ENCODE assay signal across 1 cellular context in the genomic region with DNA sequence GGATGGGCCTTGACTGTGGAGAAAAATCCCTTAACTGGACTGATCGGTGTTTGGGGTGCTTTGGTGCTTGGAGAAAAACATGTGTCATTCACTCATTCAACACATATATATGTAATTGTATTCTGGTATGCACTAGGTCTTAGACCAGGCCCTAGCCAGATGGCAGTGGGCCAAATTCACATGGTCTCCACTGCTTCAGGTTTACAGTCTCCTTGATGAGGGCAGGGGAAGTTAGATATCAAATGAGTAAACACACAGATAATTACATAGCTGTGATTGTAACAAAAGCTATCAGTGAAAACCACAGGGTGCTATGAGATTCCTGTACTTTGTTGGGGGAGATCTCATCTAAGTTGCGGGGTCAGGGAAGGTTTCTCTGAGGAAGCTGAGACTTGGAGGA.
TF ChIP-seq lines count a peak whose summit lies in the region.

No MANE protein-coding gene starts in this region.

TF ChIP-seq in K562, 482 proteins besides CTCF, POLR2A, EP300 and RAD21 (continued from another document):
- TF ChIP-seq, protein P1, sequence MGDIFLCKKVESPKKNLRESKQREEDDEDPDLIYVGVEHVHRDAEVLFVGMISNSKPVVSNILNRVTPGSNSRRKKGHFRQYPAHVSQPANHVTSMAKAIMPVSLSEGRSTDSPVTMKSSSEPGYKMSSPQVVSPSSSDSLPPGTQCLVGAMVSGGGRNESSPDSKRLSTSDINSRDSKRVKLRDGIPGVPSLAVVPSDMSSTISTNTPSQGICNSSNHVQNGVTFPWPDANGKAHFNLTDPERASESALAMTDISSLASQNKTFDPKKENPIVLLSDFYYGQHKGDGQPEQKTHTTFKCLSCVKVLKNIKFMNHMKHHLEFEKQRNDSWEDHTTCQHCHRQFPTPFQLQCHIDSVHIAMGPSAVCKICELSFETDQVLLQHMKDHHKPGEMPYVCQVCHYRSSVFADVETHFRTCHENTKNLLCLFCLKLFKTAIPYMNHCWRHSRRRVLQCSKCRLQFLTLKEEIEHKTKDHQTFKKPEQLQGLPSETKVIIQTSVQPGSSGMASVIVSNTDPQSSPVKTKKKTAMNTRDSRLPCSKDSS (IDR thresholded peaks at IDR 0.05; ENCODE audit: low read depth, partially characterized antibody): no peak
- TF ChIP-seq U2AF2 (optimal IDR thresholded peaks at IDR 0.05; ENCODE audit: low read depth, low read length): no peak
- no peak for TF ChIP-seq CBX3 (IDR thresholded peaks at IDR 0.05; ENCODE audit: borderline replicate concordance in 1 of 2, low read length in 2 of 2)
- TF ChIP-seq, protein P2, sequence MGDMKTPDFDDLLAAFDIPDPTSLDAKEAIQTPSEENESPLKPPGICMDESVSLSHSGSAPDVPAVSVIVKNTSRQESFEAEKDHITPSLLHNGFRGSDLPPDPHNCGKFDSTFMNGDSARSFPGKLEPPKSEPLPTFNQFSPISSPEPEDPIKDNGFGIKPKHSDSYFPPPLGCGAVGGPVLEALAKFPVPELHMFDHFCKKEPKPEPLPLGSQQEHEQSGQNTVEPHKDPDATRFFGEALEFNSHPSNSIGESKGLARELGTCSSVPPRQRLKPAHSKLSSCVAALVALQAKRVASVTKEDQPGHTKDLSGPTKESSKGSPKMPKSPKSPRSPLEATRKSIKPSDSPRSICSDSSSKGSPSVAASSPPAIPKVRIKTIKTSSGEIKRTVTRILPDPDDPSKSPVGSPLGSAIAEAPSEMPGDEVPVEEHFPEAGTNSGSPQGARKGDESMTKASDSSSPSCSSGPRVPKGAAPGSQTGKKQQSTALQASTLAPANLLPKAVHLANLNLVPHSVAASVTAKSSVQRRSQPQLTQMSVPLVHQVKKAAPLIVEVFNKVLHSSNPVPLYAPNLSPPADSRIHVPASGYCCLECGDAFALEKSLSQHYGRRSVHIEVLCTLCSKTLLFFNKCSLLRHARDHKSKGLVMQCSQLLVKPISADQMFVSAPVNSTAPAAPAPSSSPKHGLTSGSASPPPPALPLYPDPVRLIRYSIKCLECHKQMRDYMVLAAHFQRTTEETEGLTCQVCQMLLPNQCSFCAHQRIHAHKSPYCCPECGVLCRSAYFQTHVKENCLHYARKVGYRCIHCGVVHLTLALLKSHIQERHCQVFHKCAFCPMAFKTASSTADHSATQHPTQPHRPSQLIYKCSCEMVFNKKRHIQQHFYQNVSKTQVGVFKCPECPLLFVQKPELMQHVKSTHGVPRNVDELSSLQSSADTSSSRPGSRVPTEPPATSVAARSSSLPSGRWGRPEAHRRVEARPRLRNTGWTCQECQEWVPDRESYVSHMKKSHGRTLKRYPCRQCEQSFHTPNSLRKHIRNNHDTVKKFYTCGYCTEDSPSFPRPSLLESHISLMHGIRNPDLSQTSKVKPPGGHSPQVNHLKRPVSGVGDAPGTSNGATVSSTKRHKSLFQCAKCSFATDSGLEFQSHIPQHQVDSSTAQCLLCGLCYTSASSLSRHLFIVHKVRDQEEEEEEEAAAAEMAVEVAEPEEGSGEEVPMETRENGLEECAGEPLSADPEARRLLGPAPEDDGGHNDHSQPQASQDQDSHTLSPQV (IDR thresholded peaks at IDR 0.05): no peak
- TF ChIP-seq KDM1A (IDR thresholded peaks at IDR 0.05): peak in 1 of 2 experiments; percentile 32; a peak in 1 of 4 replicates
- TF ChIP-seq, protein P3, sequence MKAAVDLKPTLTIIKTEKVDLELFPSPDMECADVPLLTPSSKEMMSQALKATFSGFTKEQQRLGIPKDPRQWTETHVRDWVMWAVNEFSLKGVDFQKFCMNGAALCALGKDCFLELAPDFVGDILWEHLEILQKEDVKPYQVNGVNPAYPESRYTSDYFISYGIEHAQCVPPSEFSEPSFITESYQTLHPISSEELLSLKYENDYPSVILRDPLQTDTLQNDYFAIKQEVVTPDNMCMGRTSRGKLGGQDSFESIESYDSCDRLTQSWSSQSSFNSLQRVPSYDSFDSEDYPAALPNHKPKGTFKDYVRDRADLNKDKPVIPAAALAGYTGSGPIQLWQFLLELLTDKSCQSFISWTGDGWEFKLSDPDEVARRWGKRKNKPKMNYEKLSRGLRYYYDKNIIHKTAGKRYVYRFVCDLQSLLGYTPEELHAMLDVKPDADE (conservative IDR thresholded peaks at IDR 0.05; ENCODE audit: control insufficient read depth, low read depth, low read length): no peak
- no peak for TF ChIP-seq PHF8 (IDR thresholded peaks at IDR 0.05; ENCODE audit: borderline replicate concordance, low read length)
- no peak for TF ChIP-seq MAX (CRISPR knock-in tag; IDR thresholded peaks at IDR 0.05)
- no peak for TF ChIP-seq CHCHD3 (CRISPR knock-in tag; IDR thresholded peaks at IDR 0.05)
- no peak for TF ChIP-seq ZNF57 (CRISPR knock-in tag; IDR thresholded peaks at IDR 0.05)
- TF ChIP-seq RCOR1 (IDR thresholded peaks at IDR 0.05; ENCODE audit: borderline replicate concordance in 1 of 2, low read depth in 2 of 2, low read length in 2 of 2): peak in 1 of 2 experiments; percentile 30; a peak in 1 of 4 replicates
- no peak for TF ChIP-seq GABPB1 (CRISPR knock-in tag; IDR thresholded peaks at IDR 0.05)
- TF ChIP-seq MAFK (IDR thresholded peaks at IDR 0.05; ENCODE audit: low read length): no peak
- no peak for TF ChIP-seq ZSCAN32 (CRISPR knock-in tag; IDR thresholded peaks at IDR 0.05)
- no peak for TF ChIP-seq CHD4 (IDR thresholded peaks at IDR 0.05; ENCODE audit: insufficient read depth, insufficient replicate concordance, low read depth, low read length, poor library complexity, severe bottlenecking)
- TF ChIP-seq NFIC (IDR thresholded peaks at IDR 0.05): peak; percentile 67
- no peak for TF ChIP-seq ZC3H8 (IDR thresholded peaks at IDR 0.05)
- TF ChIP-seq PHF21A (IDR thresholded peaks at IDR 0.05; ENCODE audit: borderline replicate concordance, low read depth): no peak
TF ChIP-seq in K562: peak in this region for 3.
